ENCODE assay signal across 9 cellular contexts in the genomic region with DNA sequence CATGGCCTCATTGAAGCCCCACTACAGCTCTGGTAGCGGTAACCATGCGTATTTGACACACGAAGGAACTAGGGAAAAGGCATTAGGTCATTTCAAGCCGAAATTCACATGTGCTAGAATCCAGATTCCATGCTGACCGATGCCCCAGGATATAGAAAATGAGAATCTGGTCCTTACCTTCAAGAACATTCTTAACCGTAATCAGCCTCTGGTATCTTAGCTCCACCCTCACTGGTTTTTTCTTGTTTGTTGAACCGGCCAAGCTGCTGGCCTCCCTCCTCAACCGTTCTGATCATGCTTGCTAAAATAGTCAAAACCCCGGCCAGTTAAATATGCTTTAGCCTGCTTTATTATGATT. TPM values are rescaled to one million over a fixed set of nuclear protein-coding genes. Genes with fewer than 3 reads are reported as not detected.
DNase-seq lines count a peak whose midpoint lies in the region; ATAC-seq, FAIRE-seq and TF ChIP-seq lines count a peak whose summit lies in the region.
"Had no signal": no experiment of that assay in that cellular context is flagged by ENCODE, and none has a peak within 500 bp of the region (broad histone marks: within the 10 kb centered on the region; RNA-seq: fewer than 3 reads in every experiment).

No MANE protein-coding gene starts in this region.

- H3K9me1 ChIP-seq in IMR-90 (ENCODE audit: insufficient read depth, low read length), result no peaks in the 10 kb centered on the region

- no peak overlapping the region for H2BK5ac ChIP-seq in IMR-90 (ENCODE audit: low read depth, low read length, poor library complexity, severe bottlenecking)

- no peak overlapping the region for H2BK15ac ChIP-seq in IMR-90 (ENCODE audit: low read depth, low read length)

- H3K27me3 ChIP-seq in IMR-90 (ENCODE audit: control insufficient read depth, insufficient read depth, low read length), result no peaks in the 10 kb centered on the region
- H3K27me3 ChIP-seq in astrocyte (ENCODE audit: insufficient read depth, low read length), result no peaks in the 10 kb centered on the region
- no peaks in the 10 kb centered on the region for H3K27me3 ChIP-seq in HepG2 (ENCODE audit: control insufficient read depth in 1 of 2, insufficient read depth in 2 of 2, low read length in 2 of 2)

- in situ Hi-C loops in IMR-90 (cut with MboI; ENCODE audit: low sequenced_read_pairs), result loop anchor here (25.0 kb wide), 1 partner anchor 551 kb away; a partner anchor contains a TSS
- in situ Hi-C loops in HepG2 (cut with HindIII; ENCODE audit: extremely low pct_ligation_motif_present, low pct_unique_long_range_greater_than_20kb), result no loop called here

- H3K9me3 ChIP-seq in IMR-90 (ENCODE audit: control insufficient read depth, insufficient read depth, low read length) (no peaks in the 10 kb centered on the region), astrocyte (ENCODE audit: insufficient read depth, low read depth, low read length) (no peaks in the 10 kb centered on the region), HepG2 (ENCODE audit: low read length) (no peaks in the 10 kb centered on the region)

- H3K9ac ChIP-seq in IMR-90 (ENCODE audit: low read depth, low read length) (peak overlapping the region; percentile 71), astrocyte (ENCODE audit: low read length) (peak overlapping the region; percentile 81), HepG2 (ENCODE audit: insufficient read depth, low read depth, low read length) (peak overlapping the region; percentile 63)

- no peak overlapping the region for H2BK20ac ChIP-seq in IMR-90 (ENCODE audit: low read depth, low read length)

- POLR2A ChIA-PET in IMR-90 (lab: Charles Lee; ENCODE audit: unreplicated experiment) (no interaction called here), HepG2 (lab: Yijun Ruan, JAX) (no interaction called here)

- dilution Hi-C loops in IMR-90 (cut with HindIII; ENCODE audit: low sequenced_read_pairs, unreplicated experiment), result no loop called here

- H3K79me2 ChIP-seq in astrocyte (ENCODE audit: insufficient read depth, low read length), result peaks cover 28% of the 10 kb centered on the region
- H3K79me2 ChIP-seq in HepG2 (ENCODE audit: insufficient read depth, low read length), result peaks cover 32% of the 10 kb centered on the region

- no peaks in the 10 kb centered on the region for H3K27me3 Mint-ChIP-seq in astrocyte (ENCODE audit: low read depth, unreplicated experiment)

- H2BK120ac ChIP-seq in IMR-90 (ENCODE audit: low read depth, low read length), result no peak overlapping the region

- no peak overlapping the region for H2AK5ac ChIP-seq in IMR-90 (ENCODE audit: low read depth, low read length)

- H3K14ac ChIP-seq in IMR-90 (replicated peaks; ENCODE audit: low read depth, low read length), result 0 out of 2 replicates have a peak overlapping the region, but pooled peaks have one; percentile 18

- CTCF ChIA-PET in IMR-90 (lab: Yijun Ruan, JAX) (interaction anchor here (0.9 kb wide), 1 partner anchor 64 kb away, joined by 3 read pairs; no protein-coding TSS in a partner anchor), HepG2 (lab: Yijun Ruan, JAX; ENCODE audit: low intra/inter-chr PET ratio, low total read pairs) (no interaction called here)

- H3K9me3 Mint-ChIP-seq in astrocyte (ENCODE audit: unreplicated experiment), result no peaks in the 10 kb centered on the region

- intact Hi-C loops in IMR-90 (cut with micrococcal nuclease) (no loop called here), HepG2 (cut with micrococcal nuclease; ENCODE audit: unreplicated experiment) (no loop called here)

- peaks cover 3 to 14% of the 10 kb centered on the region in 2 experiments; a peak in 2 of 4 replicates for H3K79me1 ChIP-seq in IMR-90 (ENCODE audit: low read depth in 1 of 2, low read length in 2 of 2)

- H3K23ac ChIP-seq in IMR-90 (ENCODE audit: low read depth, low read length), result peak overlapping the region; percentile 56; the same call in 1 of the 2 replicates

- WGBS in IMR-90 (ENCODE audit: extremely low coverage in 2 of 2, insufficient read length in 1 of 2), 2 experiments, result no CpG with 5 or more reads among the region's 9 CpGs
- 3% methylated on average over 3 of the region's 9 CpGs for WGBS in HepG2 (ENCODE audit: low lambda C conversion rate)
- 4% methylated on average over 9 of the region's 9 CpGs for WGBS in urinary bladder

- peak overlapping the region; percentile 91 for H2AFZ ChIP-seq in IMR-90 (replicated peaks; ENCODE audit: low read length, poor library complexity)
- H2AFZ ChIP-seq in astrocyte (ENCODE audit: low read depth, low read length), result peak overlapping the region; percentile 50
- no peak overlapping the region for H2AFZ ChIP-seq in HepG2 (ENCODE audit: low read length)

- ATAC-seq in IMR-90 (ENCODE audit: low read depth) (peak; percentile 11), HepG2 (no peak)

- H4K91ac ChIP-seq in IMR-90 (ENCODE audit: insufficient read depth, low read depth, low read length), result peak overlapping the region; percentile 3; the same call in 1 of the 2 replicates

- no TSS peak for BruUV-seq in IMR-90 (replicated peaks; lab: Mats Ljungman, UMichigan)
- BruUV-seq in HepG2 (replicated peaks; lab: Mats Ljungman, UMichigan), result TSS peak; percentile 65

- no peak overlapping the region for H3K18ac ChIP-seq in IMR-90 (ENCODE audit: low read depth, low read length)

- H3K56ac ChIP-seq in IMR-90 (ENCODE audit: extremely low read depth, insufficient read depth, low read length), result no peak overlapping the region

- no peaks in the 10 kb centered on the region for H4K20me1 ChIP-seq in IMR-90 (ENCODE audit: insufficient read depth, low read length)
- no peaks in the 10 kb centered on the region for H4K20me1 ChIP-seq in astrocyte (ENCODE audit: insufficient read depth, low read length)
- H4K20me1 ChIP-seq in HepG2 (ENCODE audit: insufficient read depth, low read length), result peaks cover 2% of the 10 kb centered on the region; the same call in 1 of the 2 replicates

- H3K27ac ChIP-seq in IMR-90 (ENCODE audit: insufficient read depth, low read length), result no peak overlapping the region; the same call in 1 of the 2 replicates
- H3K27ac ChIP-seq in astrocyte (ENCODE audit: low read depth, low read length), result peak overlapping the region; percentile 63
- H3K27ac ChIP-seq in HepG2 (ENCODE audit: extremely low read length, insufficient read depth, low read length), result peak overlapping the region; percentile 50
- no peak overlapping the region for H3K27ac ChIP-seq in urinary bladder (ENCODE audit: low read depth)

- H3K4me1 ChIP-seq in IMR-90 (ENCODE audit: control insufficient read depth, insufficient read depth, low read length) (no peaks in the 10 kb centered on the region; the same call in 1 of the 2 replicates), astrocyte (ENCODE audit: insufficient read depth, low read length) (no peaks in the 10 kb centered on the region), HepG2 (ENCODE audit: insufficient read depth, low read length) (peaks cover 25% of the 10 kb centered on the region), urinary bladder (ENCODE audit: insufficient read depth) (no peaks in the 10 kb centered on the region)

- H3K4me3 ChIP-seq in IMR-90 (ENCODE audit: insufficient read depth, low read depth, low read length), result peak overlapping the region; percentile 89
- H3K4me3 ChIP-seq in astrocyte (ENCODE audit: insufficient read depth, low read depth, low read length), result peak overlapping the region; percentile 65
- peak overlapping the region; percentile 55 to 72 (median 71); a peak in 5 of 6 replicates for H3K4me3 ChIP-seq in HepG2 (replicated peaks in 1 of 3; ENCODE audit: insufficient read depth in 1 of 3, low read depth in 2 of 3, low read length in 3 of 3)
- H3K4me3 ChIP-seq in urinary bladder (ENCODE audit: low read depth, low read length), result peak overlapping the region; percentile 70

- TF ChIP-seq RAD21 in IMR-90 (IDR thresholded peaks at IDR 0.05; ENCODE audit: low read length) (no peak), HepG2 (CRISPR knock-in tag; IDR thresholded peaks at IDR 0.05) (no peak)

- H3K36me3 Mint-ChIP-seq in astrocyte (ENCODE audit: low read depth, unreplicated experiment), result no peaks in the 10 kb centered on the region

- DNase-seq in NCI-H146 (lab: John Stamatoyannopoulos, UW) (peak; percentile 31), NCI-H146 treated with DMSO at 0.1 percent for 48 hours (lab: John Stamatoyannopoulos, UW; ENCODE audit: unreplicated experiment) (no peak), IMR-90 (peak; percentile 1), astrocyte (ENCODE audit: low read depth) (no peak), HepG2 (ENCODE audit: low spot score) (no peak), D341Med (ENCODE audit: low spot score) (no peak), inferior parietal cortex (ENCODE audit: extremely low spot score) (no peak)

- peak overlapping the region; percentile 18 for H2AK9ac ChIP-seq in IMR-90 (replicated peaks; ENCODE audit: low read depth, low read length, poor library complexity)

- peak overlapping the region; percentile 39; the same call in 1 of the 2 replicates for H3K4ac ChIP-seq in IMR-90 (ENCODE audit: low read depth, low read length)

- peak overlapping the region; percentile 78 for H3K4me2 ChIP-seq in IMR-90 (ENCODE audit: low read depth, low read length)
- H3K4me2 ChIP-seq in astrocyte (ENCODE audit: low read length), result peak overlapping the region; percentile 87
- H3K4me2 ChIP-seq in HepG2 (ENCODE audit: low read depth, low read length), result peak overlapping the region; percentile 72

- no peak for TF ChIP-seq EP300 in HepG2 (IDR thresholded peaks at IDR 0.05; ENCODE audit: low read depth in 2 of 2, low read length in 2 of 2)
- no peak for TF ChIP-seq EP300 in HepG2 (CRISPR knock-in tag; IDR thresholded peaks at IDR 0.05; ENCODE audit: borderline replicate concordance)

- H3K4me3 Mint-ChIP-seq in astrocyte (ENCODE audit: unreplicated experiment), result peak overlapping the region; percentile 88

- no peak overlapping the region for H3K27ac Mint-ChIP-seq in astrocyte (ENCODE audit: unreplicated experiment)

- TF ChIP-seq CTCF in IMR-90 (conservative IDR thresholded peaks at IDR 0.05; ENCODE audit: low read depth, low read length) (no peak), astrocyte (IDR thresholded peaks at IDR 0.05; ENCODE audit: insufficient read depth, low read depth, low read length) (no peak), HepG2 (CRISPR knock-in tag; IDR thresholded peaks at IDR 0.05) (no peak)

- peak overlapping the region in 1 of 2 experiments; percentile 2; a peak in 1 of 4 replicates for H4K8ac ChIP-seq in IMR-90 (ENCODE audit: low read depth in 2 of 2, low read length in 2 of 2)

- H4K5ac ChIP-seq in IMR-90 (ENCODE audit: low read depth, low read length), result no peak overlapping the region

- peaks cover 5% of the 10 kb centered on the region for H3K4me1 Mint-ChIP-seq in astrocyte (ENCODE audit: low read depth, unreplicated experiment)

- H3K36me3 ChIP-seq in IMR-90 (ENCODE audit: control insufficient read depth, insufficient read depth, low read length) (no peaks in the 10 kb centered on the region), astrocyte (ENCODE audit: insufficient read depth, low read length) (no peaks in the 10 kb centered on the region), HepG2 (replicated peaks in 1 of 2; ENCODE audit: control insufficient read depth in 1 of 2, insufficient read depth in 2 of 2, low read length in 2 of 2) (no peaks in the 10 kb centered on the region), urinary bladder (ENCODE audit: insufficient read depth) (no peaks in the 10 kb centered on the region)

- FAIRE-seq in astrocyte (lab: Jason Lieb, UNC) (peak; percentile 79), HepG2 (lab: Jason Lieb, UNC) (no peak)
- FAIRE-seq: colon had no signal

- TF ChIP-seq POLR2A in IMR-90 (IDR thresholded peaks at IDR 0.05; ENCODE audit: low read depth, low read length) (no peak), HepG2 (IDR thresholded peaks at IDR 0.05; ENCODE audit: insufficient read depth in 1 of 2, low read depth in 2 of 2, low read length in 2 of 2) (no peak)

RNA-seq across cellular contexts. Expression of a gene that starts 0.9 kb away (rescaled TPM):
- 7.0 and 15.6 TPM in 2 replicates for total RNA-seq in IMR-90 (2012; rRNA removed)
- 26.9 and 30.3 TPM in 2 replicates for polyA plus RNA-seq in IMR-90 (2012; rRNA removed)
- 6.1 and 8.6 TPM in 2 replicates for polyA plus RNA-seq in IMR-90 (2012; cell fraction: cytosol; rRNA removed)
- 2.9 and 7.4 TPM in 2 replicates for polyA plus RNA-seq in IMR-90 (2012; cell fraction: nucleus; rRNA removed; ENCODE audit: low replicate concordance)
- total RNA-seq in astrocyte, result 20.2 and 20.6 TPM in 2 replicates
- total RNA-seq in HepG2 (2016; rRNA removed; fragmentation: Illumina TruSeq; extraction: Trizol), result 4.6 and 13.3 TPM in 2 replicates
- 13.4 and 14.5 TPM in 2 replicates for total RNA-seq in HepG2 (2016; cell fraction: cytosol; rRNA removed; fragmentation: Illumina TruSeq; extraction: Trizol; ENCODE audit: low read depth)
- 5.2 and 15.1 TPM in 2 replicates for total RNA-seq in HepG2 (2016; cell fraction: insoluble cytoplasmic fraction; rRNA removed; fragmentation: Illumina TruSeq; extraction: Trizol)
- total RNA-seq in HepG2 (2016; cell fraction: membrane; rRNA removed; fragmentation: Illumina TruSeq; extraction: Trizol), result 6.1 TPM in 2 replicates
- total RNA-seq in HepG2 (2016; cell fraction: nucleus; rRNA removed; fragmentation: Illumina TruSeq; extraction: Trizol), result 7.8 TPM in 2 replicates
- polyA plus RNA-seq in HepG2 (2011; rRNA removed), result 21.3 and 25.2 TPM in 2 replicates
- polyA plus RNA-seq in HepG2 (2011; cell fraction: cytosol; rRNA removed), result 10.8 and 17.9 TPM in 2 replicates
- 5.2 and 8.4 TPM in 2 replicates for polyA plus RNA-seq in HepG2 (2011; cell fraction: nucleus; rRNA removed)
- 67.8 and 88.5 TPM in 2 replicates for polyA plus RNA-seq in HepG2 (2012)
- polyA plus RNA-seq in HepG2 (2016; cell fraction: cytosol; fragmentation: Illumina TruSeq; extraction: Trizol; ENCODE audit: low read depth), result 5.5 and 6.8 TPM in 2 replicates
- polyA plus RNA-seq in HepG2 (2016; cell fraction: insoluble cytoplasmic fraction; fragmentation: Illumina TruSeq; extraction: Trizol; ENCODE audit: low read depth), result 52.6 and 54.1 TPM in 2 replicates
- 14.1 and 14.5 TPM in 2 replicates for polyA plus RNA-seq in HepG2 (2016; cell fraction: membrane; fragmentation: Illumina TruSeq; extraction: Trizol; ENCODE audit: low read depth)
- polyA plus RNA-seq in HepG2 (2016; cell fraction: nucleus; fragmentation: Illumina TruSeq; extraction: Trizol; ENCODE audit: insufficient read depth, low read depth), result 23.0 and 24.4 TPM in 2 replicates
- polyA minus RNA-seq in HepG2 (2011; rRNA and poly(A)+ RNA removed; ENCODE audit: low replicate concordance), result 4.3 and 14.3 TPM in 2 replicates
- polyA minus RNA-seq in HepG2 (2011; cell fraction: cytosol; rRNA and poly(A)+ RNA removed), result 13.1 and 21.0 TPM in 2 replicates
- polyA minus RNA-seq in HepG2 (2011; cell fraction: nucleus; rRNA and poly(A)+ RNA removed), result 13.9 and 15.9 TPM in 2 replicates
- total RNA-seq in urinary bladder, result 19.4 TPM
- 21.9 TPM for polyA plus RNA-seq in urinary bladder

Comparison
In these comparisons a context has a peak if more than half of its experiments do, and no peak if none do; other contexts are left out.
1. DNase-seq: peak in NCI-H146 (single experiment) and IMR-90 (single experiment); none in NCI-H146 treated with DMSO at 0.1 percent for 48 hours (single experiment), astrocyte (single experiment), HepG2 (single experiment), D341Med (single experiment) and inferior parietal cortex (single experiment).
2. H3K27ac ChIP-seq: peak in astrocyte (single experiment) and HepG2 (single experiment); none in IMR-90 (single experiment) and urinary bladder (single experiment).
3. Peak in every context shown above with its lines, with median percentiles within 50 percentile points of each other: H3K4me2 ChIP-seq, H3K4me3 ChIP-seq and H3K9ac ChIP-seq.